1 cellular context compared by ENCODE assay signal in genomic region chr6:27126815-27127537, GRCh38.
TF ChIP-seq lines count a peak whose summit lies in the region.

No MANE protein-coding gene starts in this region.

TF ChIP-seq in K562, 482 proteins besides CTCF, POLR2A, EP300 and RAD21 (continued from another document and continues in another):
- TF ChIP-seq MGA (IDR thresholded peaks at IDR 0.05) (no peak), ZNF407 (IDR thresholded peaks at IDR 0.05; ENCODE audit: low read depth) (no peak), HNRNPK (IDR thresholded peaks at IDR 0.05; ENCODE audit: low read depth, low read length, poor library complexity, severe bottlenecking) (no peak), TCF15 (CRISPR knock-in tag; IDR thresholded peaks at IDR 0.05) (no peak), CHCHD3 (CRISPR knock-in tag; IDR thresholded peaks at IDR 0.05) (no peak), ELF1 (tag; IDR thresholded peaks at IDR 0.05) (no peak), MBD1 (CRISPR knock-in tag; IDR thresholded peaks at IDR 0.05) (no peak), ILK (tag; IDR thresholded peaks at IDR 0.05; ENCODE audit: borderline replicate concordance, low read depth) (no peak), SRSF9 (IDR thresholded peaks at IDR 0.05; ENCODE audit: borderline replicate concordance, low read depth, low read length) (no peak), CREB3 (tag; conservative IDR thresholded peaks at IDR 0.05; ENCODE audit: low read depth) (no peak), ADNP (tag; IDR thresholded peaks at IDR 0.05) (no peak), CHD2 (IDR thresholded peaks at IDR 0.05; ENCODE audit: low read depth, low read length) (no peak), CBX5 (IDR thresholded peaks at IDR 0.05; ENCODE audit: borderline replicate concordance, low read depth) (no peak), ZEB2 (IDR thresholded peaks at IDR 0.05) (no peak), GATAD2B (IDR thresholded peaks at IDR 0.05; ENCODE audit: borderline replicate concordance) (no peak), ATF1 (CRISPR knock-in tag; IDR thresholded peaks at IDR 0.05) (no peak), ATF1 (tag; IDR thresholded peaks at IDR 0.05) (peak; percentile 48), MYC (IDR thresholded peaks at IDR 0.05; ENCODE audit: low read depth, low read length) (no peak), MYC (CRISPR knock-in tag; IDR thresholded peaks at IDR 0.05; ENCODE audit: borderline replicate concordance, low read depth) (no peak), JUNB (CRISPR knock-in tag; conservative IDR thresholded peaks at IDR 0.05) (no peak), CBX2 (IDR thresholded peaks at IDR 0.05; ENCODE audit: insufficient read depth, low read length, poor library complexity, severe bottlenecking) (no peak), RHOXF2B (CRISPR knock-in tag; conservative IDR thresholded peaks at IDR 0.05) (no peak), NCOA1 (IDR thresholded peaks at IDR 0.05; ENCODE audit: low read depth) (no peak), ZBTB33 (CRISPR knock-in tag; IDR thresholded peaks at IDR 0.05) (no peak), ZNF77 (CRISPR knock-in tag; IDR thresholded peaks at IDR 0.05) (no peak), CHD4 (IDR thresholded peaks at IDR 0.05; ENCODE audit: insufficient read depth, insufficient replicate concordance, low read depth, low read length, poor library complexity, severe bottlenecking) (no peak), ZBTB8A (IDR thresholded peaks at IDR 0.05; ENCODE audit: partially characterized antibody) (no peak), CREB1 (IDR thresholded peaks at IDR 0.05) (peak; percentile 29; the same call in 1 of the 2 replicates), CREB1 (CRISPR knock-in tag; IDR thresholded peaks at IDR 0.05) (no peak), RBBP5 (IDR thresholded peaks at IDR 0.05; ENCODE audit: borderline replicate concordance, insufficient read depth, low read length, poor library complexity, severe bottlenecking) (peak; percentile 55), ZC3H11A (IDR thresholded peaks at IDR 0.05; ENCODE audit: low read depth, low read length) (no peak), GABPB1 (CRISPR knock-in tag; IDR thresholded peaks at IDR 0.05) (peak; percentile 23; the same call in 1 of the 2 replicates)
